In genomic region chr12:51932218-51933076, GRCh38 we compare ENCODE assay signal across 2 cellular contexts.
TF ChIP-seq lines count a peak whose summit lies in the region.

No MANE protein-coding gene starts in this region.

TF ChIP-seq in SK-N-SH, 30 proteins besides CTCF, POLR2A, EP300 and RAD21:
- TF ChIP-seq MEF2A (IDR thresholded peaks at IDR 0.05; ENCODE audit: borderline replicate concordance, low read depth) (no peak), JUND (IDR thresholded peaks at IDR 0.05) (no peak), IRF3 (IDR thresholded peaks at IDR 0.05; ENCODE audit: low read depth, low read length) (no peak), SIN3A (IDR thresholded peaks at IDR 0.05; ENCODE audit: borderline replicate concordance, low read depth, low read length) (no peak), YY1 (IDR thresholded peaks at IDR 0.05; ENCODE audit: low read depth) (no peak), RFX5 (IDR thresholded peaks at IDR 0.05; ENCODE audit: low read length) (peak; percentile 52; the same call in 1 of the 2 replicates), GATA2 (CRISPR knock-in tag; IDR thresholded peaks at IDR 0.05) (peak; percentile 95), GABPA (IDR thresholded peaks at IDR 0.05; ENCODE audit: low read depth) (no peak), ELF1 (IDR thresholded peaks at IDR 0.05) (no peak), FOXM1 (IDR thresholded peaks at IDR 0.05; ENCODE audit: low read depth) (no peak), MXI1 (IDR thresholded peaks at IDR 0.05; ENCODE audit: low read depth, low read length) (peak; percentile 38; the same call in 1 of the 2 replicates), MAX (IDR thresholded peaks at IDR 0.05; ENCODE audit: low read depth) (no peak), CHD2 (IDR thresholded peaks at IDR 0.05; ENCODE audit: low read length, partially characterized antibody) (peak; percentile 39), USF2 (IDR thresholded peaks at IDR 0.05; ENCODE audit: borderline replicate concordance, low read depth, low read length) (no peak), NFIC (IDR thresholded peaks at IDR 0.05; ENCODE audit: borderline replicate concordance) (no peak), RCOR1 (IDR thresholded peaks at IDR 0.05; ENCODE audit: low read length) (0 out of 2 replicates have a peak, but pooled peaks have one; percentile 18), RXRA (IDR thresholded peaks at IDR 0.05; ENCODE audit: borderline replicate concordance, low read depth) (no peak), POLR2AphosphoS5 (IDR thresholded peaks at IDR 0.05; ENCODE audit: low read depth, low read length) (no peak), ZBTB33 (IDR thresholded peaks at IDR 0.05; ENCODE audit: borderline replicate concordance, low read depth) (no peak)

TF ChIP-seq in HepG2, 621 proteins besides CTCF, POLR2A, EP300 and RAD21:
- TF ChIP-seq CEBPB (IDR thresholded peaks at IDR 0.05; ENCODE audit: borderline replicate concordance, low read depth, low read length) (peak; percentile 90), ZNF24 (IDR thresholded peaks at IDR 0.05) (no peak), CEBPG (CRISPR knock-in tag; IDR thresholded peaks at IDR 0.05) (peak; percentile 65)
